In the genomic region with DNA sequence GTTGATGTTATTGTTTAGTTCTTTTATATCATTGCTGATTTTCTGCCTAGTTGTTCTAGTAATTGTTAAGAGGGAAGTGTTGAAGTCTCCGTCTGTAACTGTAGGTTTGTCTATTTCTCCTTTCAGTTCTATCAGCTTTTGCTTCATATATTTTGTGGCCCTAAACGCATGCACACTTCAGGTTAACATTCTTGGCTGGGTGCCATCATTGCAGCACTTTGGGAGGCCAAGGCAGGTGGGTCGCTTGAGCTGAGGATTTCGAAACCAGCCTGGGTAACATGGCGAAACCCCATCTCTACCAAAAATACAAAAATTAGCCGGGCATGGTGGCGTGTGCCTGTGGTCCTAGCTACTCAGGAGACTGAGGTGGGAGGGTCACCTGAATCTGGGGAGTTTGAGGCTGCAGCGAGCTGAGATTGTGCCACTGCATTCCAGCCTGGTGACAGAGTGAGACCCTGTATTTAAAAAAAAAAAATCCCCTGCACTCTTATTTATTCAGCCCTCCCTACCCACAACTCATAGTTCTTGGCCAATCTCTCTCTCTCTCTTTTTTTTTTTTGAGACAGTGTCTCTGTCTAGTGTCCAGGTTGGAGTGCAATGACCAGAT, we compare ENCODE assay signal across 32 cellular contexts. TPM values are rescaled to one million over a fixed set of nuclear protein-coding genes. Genes with fewer than 3 reads are reported as not detected.
DNase-seq lines count a peak whose midpoint lies in the region; ATAC-seq, FAIRE-seq and TF ChIP-seq lines count a peak whose summit lies in the region.
"Had no signal": no experiment of that assay in that cellular context is flagged by ENCODE, and none has a peak within 500 bp of the region (broad histone marks: within the 10 kb centered on the region; RNA-seq: fewer than 3 reads in every experiment).

No MANE protein-coding gene starts in this region.

- no peak for TF ChIP-seq RAD21 in HepG2 (CRISPR knock-in tag; IDR thresholded peaks at IDR 0.05)

- H3K27ac Mint-ChIP-seq in Caco-2 (ENCODE audit: unreplicated experiment) (peak overlapping the region; percentile 60), T-helper 17 cell (peak overlapping the region; percentile 86)
- H3K27ac Mint-ChIP-seq: activated naive CD4-positive, alpha-beta T cell treated with anti-CD3 and anti-CD28 coated beads for 36 hours; stimulated activated naive CD8-positive, alpha-beta T cell treated with anti-CD3 and anti-CD28 coated beads, Interleukin-15, Interleukin-2, amounts not matched to agents 100 ng/mL and 50 ng/mL, for 24 hours had no signal

- H4K20me1 ChIP-seq in HepG2 (ENCODE audit: insufficient read depth, low read length): no peaks in the 10 kb centered on the region

- in situ Hi-C loops in HepG2 (cut with HindIII; ENCODE audit: extremely low pct_ligation_motif_present, low pct_unique_long_range_greater_than_20kb): no loop called here

- intact Hi-C loops in Caco-2 (cut with micrococcal nuclease; ENCODE audit: unreplicated experiment) (no loop called here), HepG2 (cut with micrococcal nuclease; ENCODE audit: unreplicated experiment) (no loop called here)

- H3K4me2 ChIP-seq in HepG2 (ENCODE audit: low read depth, low read length): peak overlapping the region; percentile 26; the same call in 1 of the 2 replicates
- H3K4me2 ChIP-seq: PC-9 had no signal

- TF ChIP-seq EP300 in HepG2 (IDR thresholded peaks at IDR 0.05; ENCODE audit: low read depth in 2 of 2, low read length in 2 of 2) (no peak), HepG2 (CRISPR knock-in tag; IDR thresholded peaks at IDR 0.05; ENCODE audit: borderline replicate concordance) (no peak)

- H3K36me3 Mint-ChIP-seq in Caco-2 (ENCODE audit: insufficient read depth, unreplicated experiment): peaks cover 11% of the 10 kb centered on the region
- peaks cover 2% of the 10 kb centered on the region for H3K36me3 Mint-ChIP-seq in T-helper 17 cell (ENCODE audit: low read depth)

- POLR2A ChIA-PET in Caco-2 (lab: Charles Lee) (interaction anchor here (0.7 kb wide), 1 partner anchor 67 kb away, joined by 5 read pairs; no protein-coding TSS in a partner anchor), HepG2 (lab: Yijun Ruan, JAX) (interaction anchor here (0.7 to 1.3 kb wide), 2 partner anchors 19 to 29 kb away, joined by 3 to 4 read pairs; partner anchors contain the start of gene CFL2)

- WGBS in HepG2 (ENCODE audit: low lambda C conversion rate): 38% methylated on average over 8 of the region's 8 CpGs

- H2AFZ ChIP-seq in HepG2 (ENCODE audit: low read length): no peak overlapping the region
- H2AFZ ChIP-seq: PC-9 had no signal

- no peak for TF ChIP-seq POLR2A in HepG2 (IDR thresholded peaks at IDR 0.05; ENCODE audit: insufficient read depth in 1 of 2, low read depth in 2 of 2, low read length in 2 of 2)

- H3K27me3 Mint-ChIP-seq in Caco-2 (ENCODE audit: insufficient read depth, unreplicated experiment) (no peaks in the 10 kb centered on the region), T-helper 17 cell (no peaks in the 10 kb centered on the region)
- H3K27me3 Mint-ChIP-seq: stimulated activated naive CD8-positive, alpha-beta T cell treated with anti-CD3 and anti-CD28 coated beads, Interleukin-15, Interleukin-2, amounts not matched to agents 100 ng/mL and 50 ng/mL, for 24 hours had no signal

- H3K9ac ChIP-seq in HepG2 (ENCODE audit: insufficient read depth, low read depth, low read length): no peak overlapping the region

- BruUV-seq in Caco-2 (replicated peaks; lab: Mats Ljungman, UMichigan) (no TSS peak), HepG2 (replicated peaks; lab: Mats Ljungman, UMichigan) (no TSS peak)

- peaks cover 20% of the 10 kb centered on the region for H3K4me1 Mint-ChIP-seq in Caco-2 (ENCODE audit: low read depth, unreplicated experiment)
- H3K4me1 Mint-ChIP-seq in T-helper 17 cell: peaks cover 53% of the 10 kb centered on the region

- CTCF ChIA-PET in Caco-2 (lab: Charles Lee): interaction anchor here (0.7 kb wide), 1 partner anchor 121 kb away, joined by 3 read pairs; no protein-coding TSS in a partner anchor
- CTCF ChIA-PET in HepG2 (lab: Yijun Ruan, JAX; ENCODE audit: low intra/inter-chr PET ratio, low total read pairs): no interaction called here

- H3K79me2 ChIP-seq in HepG2 (ENCODE audit: insufficient read depth, low read length): no peaks in the 10 kb centered on the region

- H3K4me1 ChIP-seq in Caco-2 (peaks cover 39% of the 10 kb centered on the region), HepG2 (ENCODE audit: insufficient read depth, low read length) (peaks cover 7% of the 10 kb centered on the region; the same call in 1 of the 2 replicates)
- H3K4me1 ChIP-seq: vagina had no signal

- H3K27ac ChIP-seq in HepG2 (ENCODE audit: extremely low read length, insufficient read depth, low read length): no peak overlapping the region
- H3K27ac ChIP-seq: brain microvascular endothelial cell, heart right ventricle, PC-9, thoracic aorta, vagina, VCaP had no signal

- no peak for ATAC-seq in T-helper 17 cell
- peak; percentile 55 for ATAC-seq in HepG2
- no peak for ATAC-seq in GM18520 (IDR thresholded peaks at IDR 0.05; ENCODE audit: unreplicated experiment)
- ATAC-seq: heart right ventricle, right cardiac atrium, Right ventricle myocardium inferior had no signal

- H3K36me3 ChIP-seq in Caco-2 (ENCODE audit: control insufficient read depth, insufficient read depth, low read length) (no peaks in the 10 kb centered on the region), HepG2 (replicated peaks in 1 of 2; ENCODE audit: control insufficient read depth in 1 of 2, insufficient read depth in 2 of 2, low read length in 2 of 2) (no peaks in the 10 kb centered on the region)
- H3K36me3 ChIP-seq: brain microvascular endothelial cell, heart right ventricle, spleen, thoracic aorta, vagina had no signal

- H3K9me3 ChIP-seq in Caco-2: peaks cover 10% of the 10 kb centered on the region; the same call in 1 of the 2 replicates
- no peaks in the 10 kb centered on the region for H3K9me3 ChIP-seq in T-helper 17 cell (ENCODE audit: control insufficient read depth, low read length, poor library complexity, severe bottlenecking)
- H3K9me3 ChIP-seq in HepG2 (ENCODE audit: low read length): no peaks in the 10 kb centered on the region
- H3K9me3 ChIP-seq: thoracic aorta, vagina had no signal

- H3K27me3 ChIP-seq in Caco-2 (replicated peaks; ENCODE audit: control insufficient read depth, insufficient read depth, low read length) (no peaks in the 10 kb centered on the region), HepG2 (ENCODE audit: control insufficient read depth in 1 of 2, insufficient read depth in 2 of 2, low read length in 2 of 2) (no peaks in the 10 kb centered on the region)
- H3K27me3 ChIP-seq: brain microvascular endothelial cell, spleen, vagina had no signal

- DNase-seq in NCI-H2171 (lab: John Stamatoyannopoulos, UW): peak; percentile 6
- DNase-seq in NCI-H2171 treated with DMSO at 0.1 percent for 48 hours (lab: John Stamatoyannopoulos, UW): no peak
- no peak for DNase-seq in Caco-2
- DNase-seq in T-helper 17 cell: no peak
- DNase-seq in HepG2 (ENCODE audit: low spot score): no peak
- DNase-seq in effector CD8-positive, alpha-beta T cell (lab: John Stamatoyannopoulos, UW): no peak
- DNase-seq in NCI-H2227 treated with DMSO at 0.1 percent for 48 hours (lab: John Stamatoyannopoulos, UW): no peak
- DNase-seq: activated CD4-positive, alpha-beta T cell treated with anti-CD3 and anti-CD28 coated beads for 4 hours; activated naive CD4-positive, alpha-beta T cell treated with anti-CD3 and anti-CD28 coated beads for 36 hours; brain microvascular endothelial cell; heart right ventricle; kidney; midbrain; naive B cell; NCI-H1436; NCI-H2081 treated with DMSO at 0.1 percent for 48 hours; NCI-H524; PC-9; right cardiac atrium; spleen; stimulated activated CD4-positive, alpha-beta T cell treated with anti-CD3 and anti-CD28 coated beads, Interleukin-2, amount 100 ng/mL, for 24 hours had no signal

- H3K4me3 ChIP-seq in Caco-2 (ENCODE audit: low read depth, low read length) (no peak overlapping the region), HepG2 (replicated peaks in 1 of 3; ENCODE audit: insufficient read depth in 1 of 3, low read depth in 2 of 3, low read length in 3 of 3) (no peak overlapping the region)
- H3K4me3 ChIP-seq: heart right ventricle, PC-9, spleen, thoracic aorta, vagina had no signal

- H3K9me3 Mint-ChIP-seq in Caco-2 (ENCODE audit: unreplicated experiment): peaks cover 10% of the 10 kb centered on the region
- H3K9me3 Mint-ChIP-seq: stimulated activated naive CD8-positive, alpha-beta T cell treated with anti-CD3 and anti-CD28 coated beads, Interleukin-15, Interleukin-2, amounts not matched to agents 100 ng/mL and 50 ng/mL, for 24 hours had no signal

- H3K4me3 Mint-ChIP-seq in Caco-2 (ENCODE audit: unreplicated experiment) (no peak overlapping the region), T-helper 17 cell (peak overlapping the region; percentile 75)
- H3K4me3 Mint-ChIP-seq: activated naive CD4-positive, alpha-beta T cell treated with anti-CD3 and anti-CD28 coated beads for 36 hours; naive B cell; stimulated activated naive CD8-positive, alpha-beta T cell treated with anti-CD3 and anti-CD28 coated beads, Interleukin-15, Interleukin-2, amounts not matched to agents 100 ng/mL and 50 ng/mL, for 24 hours had no signal

- no peak for TF ChIP-seq CTCF in Caco-2 (IDR thresholded peaks at IDR 0.05; ENCODE audit: insufficient read depth in 1 of 2, low read depth in 1 of 2, low read length in 1 of 2, severe bottlenecking in 1 of 2, unreplicated experiment in 1 of 2)
- no peak for TF ChIP-seq CTCF in HepG2 (CRISPR knock-in tag; IDR thresholded peaks at IDR 0.05)

- no peak for FAIRE-seq in HepG2 (lab: Jason Lieb, UNC)
- FAIRE-seq: A204.1, endothelial cell of umbilical vein, frontal cortex, H54, HTR-8/SVneo had no signal

RNA-seq across cellular contexts. Expression of gene CFL2, which starts 28.2 kb away (rescaled TPM):
- 39.7 and 41.9 TPM in 2 replicates for total RNA-seq in Caco-2 (2022)
- total RNA-seq in T-helper 17 cell: 10 to 100 TPM; 41.8 to 44.9 TPM
- 158 and 301 TPM in 2 replicates for total RNA-seq in HepG2 (2016; rRNA removed; fragmentation: Illumina TruSeq; extraction: Trizol)
- 28.5 and 36.5 TPM in 2 replicates for total RNA-seq in HepG2 (2016; cell fraction: cytosol; rRNA removed; fragmentation: Illumina TruSeq; extraction: Trizol; ENCODE audit: low read depth)
- 158 and 295 TPM in 2 replicates for total RNA-seq in HepG2 (2016; cell fraction: insoluble cytoplasmic fraction; rRNA removed; fragmentation: Illumina TruSeq; extraction: Trizol)
- total RNA-seq in HepG2 (2016; cell fraction: membrane; rRNA removed; fragmentation: Illumina TruSeq; extraction: Trizol): 108 and 127 TPM in 2 replicates
- 85.5 and 89.1 TPM in 2 replicates for total RNA-seq in HepG2 (2016; cell fraction: nucleus; rRNA removed; fragmentation: Illumina TruSeq; extraction: Trizol)
- 68.8 and 114 TPM in 2 replicates for polyA plus RNA-seq in HepG2 (2011; rRNA removed)
- 44.2 and 78.0 TPM in 2 replicates for polyA plus RNA-seq in HepG2 (2011; cell fraction: cytosol; rRNA removed)
- polyA plus RNA-seq in HepG2 (2011; cell fraction: nucleus; rRNA removed): 22.8 and 33.8 TPM in 2 replicates
- 145 and 207 TPM in 2 replicates for polyA plus RNA-seq in HepG2 (2012)
- 96.7 and 98.0 TPM in 2 replicates for polyA plus RNA-seq in HepG2 (2016; cell fraction: cytosol; fragmentation: Illumina TruSeq; extraction: Trizol; ENCODE audit: low read depth)
- 414 and 424 TPM in 2 replicates for polyA plus RNA-seq in HepG2 (2016; cell fraction: insoluble cytoplasmic fraction; fragmentation: Illumina TruSeq; extraction: Trizol; ENCODE audit: low read depth)
- polyA plus RNA-seq in HepG2 (2016; cell fraction: membrane; fragmentation: Illumina TruSeq; extraction: Trizol; ENCODE audit: low read depth): 172 and 187 TPM in 2 replicates
- polyA plus RNA-seq in HepG2 (2016; cell fraction: nucleus; fragmentation: Illumina TruSeq; extraction: Trizol; ENCODE audit: insufficient read depth, low read depth): 152 and 161 TPM in 2 replicates
- polyA minus RNA-seq in HepG2 (2011; rRNA and poly(A)+ RNA removed; ENCODE audit: low replicate concordance): 34.1 and 43.7 TPM in 2 replicates
- 94.3 and 108 TPM in 2 replicates for polyA minus RNA-seq in HepG2 (2011; cell fraction: cytosol; rRNA and poly(A)+ RNA removed)
- 50.5 and 53.0 TPM in 2 replicates for polyA minus RNA-seq in HepG2 (2011; cell fraction: nucleus; rRNA and poly(A)+ RNA removed)
